In genomic region chr12:120086801-120087621, GRCh38 we compare ENCODE assay signal across 1 cellular context.
TF ChIP-seq lines count a peak whose summit lies in the region.

No MANE protein-coding gene starts in this region.

TF ChIP-seq in HepG2, 621 proteins besides CTCF, POLR2A, EP300 and RAD21 (continued from another document and continues in another):
- TF ChIP-seq, protein P1, sequence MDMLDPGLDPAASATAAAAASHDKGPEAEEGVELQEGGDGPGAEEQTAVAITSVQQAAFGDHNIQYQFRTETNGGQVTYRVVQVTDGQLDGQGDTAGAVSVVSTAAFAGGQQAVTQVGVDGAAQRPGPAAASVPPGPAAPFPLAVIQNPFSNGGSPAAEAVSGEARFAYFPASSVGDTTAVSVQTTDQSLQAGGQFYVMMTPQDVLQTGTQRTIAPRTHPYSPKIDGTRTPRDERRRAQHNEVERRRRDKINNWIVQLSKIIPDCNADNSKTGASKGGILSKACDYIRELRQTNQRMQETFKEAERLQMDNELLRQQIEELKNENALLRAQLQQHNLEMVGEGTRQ (IDR thresholded peaks at IDR 0.05; ENCODE audit: low read depth, low read length) = no peak; the same call in 1 of the 2 replicates
- TF ChIP-seq, protein P1 (CRISPR knock-in tag; IDR thresholded peaks at IDR 0.05; ENCODE audit: borderline replicate concordance) = peak; percentile 50; the same call in 1 of the 2 replicates
- TF ChIP-seq E2F1 (CRISPR knock-in tag; IDR thresholded peaks at IDR 0.05) (no peak), SAFB2 (CRISPR knock-in tag; IDR thresholded peaks at IDR 0.05; ENCODE audit: borderline replicate concordance, low read depth) (no peak; the same call in 1 of the 2 replicates), SUZ12 (IDR thresholded peaks at IDR 0.05; ENCODE audit: low read depth, low read length) (no peak), MTA3 (CRISPR knock-in tag; IDR thresholded peaks at IDR 0.05) (no peak), ZNF564 (CRISPR knock-in tag; IDR thresholded peaks at IDR 0.05) (no peak), ZNF224 (CRISPR knock-in tag; IDR thresholded peaks at IDR 0.05) (peak; percentile 75; the same call in 1 of the 2 replicates), HIC2 (CRISPR knock-in tag; IDR thresholded peaks at IDR 0.05; ENCODE audit: low read depth) (0 out of 2 replicates have a peak, but pooled peaks have one; percentile 39), POGK (CRISPR knock-in tag; conservative IDR thresholded peaks at IDR 0.05) (0 out of 2 replicates have a peak, but pooled peaks have one; percentile 30), MAF1 (CRISPR knock-in tag; IDR thresholded peaks at IDR 0.05; ENCODE audit: borderline replicate concordance) (no peak), HIVEP1 (CRISPR knock-in tag; IDR thresholded peaks at IDR 0.05) (peak; percentile 100), NONO (IDR thresholded peaks at IDR 0.05) (no peak), NONO (CRISPR knock-in tag; conservative IDR thresholded peaks at IDR 0.05) (peak; percentile 96), KLF11 (CRISPR knock-in tag; IDR thresholded peaks at IDR 0.05) (peak; percentile 73), NPAS2 (CRISPR knock-in tag; IDR thresholded peaks at IDR 0.05; ENCODE audit: borderline replicate concordance) (no peak), ARNTL (CRISPR knock-in tag; IDR thresholded peaks at IDR 0.05) (0 out of 2 replicates have a peak, but pooled peaks have one; percentile 65), ZNF770 (CRISPR knock-in tag; IDR thresholded peaks at IDR 0.05) (peak; percentile 55; the same call in 1 of the 2 replicates), NAIF1 (CRISPR knock-in tag; IDR thresholded peaks at IDR 0.05; ENCODE audit: borderline replicate concordance) (peak; percentile 98), ZNF17 (CRISPR knock-in tag; IDR thresholded peaks at IDR 0.05) (no peak), PHF5A (CRISPR knock-in tag; IDR thresholded peaks at IDR 0.05; ENCODE audit: low read depth, unreplicated experiment) (no peak), ZFP36 (IDR thresholded peaks at IDR 0.05; ENCODE audit: borderline replicate concordance, low read depth, low read length, partially characterized antibody) (no peak), NFKBIZ (CRISPR knock-in tag; IDR thresholded peaks at IDR 0.05) (no peak), ZMAT3 (CRISPR knock-in tag; conservative IDR thresholded peaks at IDR 0.05) (peak; percentile 95), MTF1 (CRISPR knock-in tag; IDR thresholded peaks at IDR 0.05) (no peak), ZZZ3 (CRISPR knock-in tag; IDR thresholded peaks at IDR 0.05; ENCODE audit: borderline replicate concordance) (no peak), ASH2L (IDR thresholded peaks at IDR 0.05; ENCODE audit: insufficient read length, low read depth, low read length) (peak; percentile 74), RNF2 (conservative IDR thresholded peaks at IDR 0.05; ENCODE audit: low read depth) (peak; percentile 33; the same call in 1 of the 2 replicates), ATF2 (CRISPR knock-in tag; IDR thresholded peaks at IDR 0.05) (no peak), JUNB (CRISPR knock-in tag; IDR thresholded peaks at IDR 0.05; ENCODE audit: borderline replicate concordance) (no peak), ZNF841 (CRISPR knock-in tag; IDR thresholded peaks at IDR 0.05; ENCODE audit: borderline replicate concordance) (no peak), ZNF451 (CRISPR knock-in tag; IDR thresholded peaks at IDR 0.05) (peak; percentile 70; the same call in 1 of the 2 replicates), ZFP90 (CRISPR knock-in tag; IDR thresholded peaks at IDR 0.05; ENCODE audit: borderline replicate concordance) (no peak), ZNF737 (CRISPR knock-in tag; IDR thresholded peaks at IDR 0.05; ENCODE audit: borderline replicate concordance) (no peak), HNRNPUL1 (IDR thresholded peaks at IDR 0.05; ENCODE audit: low read depth, low read length) (no peak), TAF15 (IDR thresholded peaks at IDR 0.05; ENCODE audit: low read depth, low read length, poor library complexity, severe bottlenecking) (peak; percentile 91)
- TF ChIP-seq, protein P2, sequence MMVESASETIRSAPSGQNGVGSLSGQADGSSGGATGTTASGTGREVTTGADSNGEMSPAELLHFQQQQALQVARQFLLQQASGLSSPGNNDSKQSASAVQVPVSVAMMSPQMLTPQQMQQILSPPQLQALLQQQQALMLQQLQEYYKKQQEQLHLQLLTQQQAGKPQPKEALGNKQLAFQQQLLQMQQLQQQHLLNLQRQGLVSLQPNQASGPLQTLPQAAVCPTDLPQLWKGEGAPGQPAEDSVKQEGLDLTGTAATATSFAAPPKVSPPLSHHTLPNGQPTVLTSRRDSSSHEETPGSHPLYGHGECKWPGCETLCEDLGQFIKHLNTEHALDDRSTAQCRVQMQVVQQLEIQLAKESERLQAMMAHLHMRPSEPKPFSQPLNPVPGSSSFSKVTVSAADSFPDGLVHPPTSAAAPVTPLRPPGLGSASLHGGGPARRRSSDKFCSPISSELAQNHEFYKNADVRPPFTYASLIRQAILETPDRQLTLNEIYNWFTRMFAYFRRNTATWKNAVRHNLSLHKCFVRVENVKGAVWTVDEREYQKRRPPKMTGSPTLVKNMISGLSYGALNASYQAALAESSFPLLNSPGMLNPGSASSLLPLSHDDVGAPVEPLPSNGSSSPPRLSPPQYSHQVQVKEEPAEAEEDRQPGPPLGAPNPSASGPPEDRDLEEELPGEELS (CRISPR knock-in tag; IDR thresholded peaks at IDR 0.05) = peak; percentile 54
- TF ChIP-seq, protein P3, sequence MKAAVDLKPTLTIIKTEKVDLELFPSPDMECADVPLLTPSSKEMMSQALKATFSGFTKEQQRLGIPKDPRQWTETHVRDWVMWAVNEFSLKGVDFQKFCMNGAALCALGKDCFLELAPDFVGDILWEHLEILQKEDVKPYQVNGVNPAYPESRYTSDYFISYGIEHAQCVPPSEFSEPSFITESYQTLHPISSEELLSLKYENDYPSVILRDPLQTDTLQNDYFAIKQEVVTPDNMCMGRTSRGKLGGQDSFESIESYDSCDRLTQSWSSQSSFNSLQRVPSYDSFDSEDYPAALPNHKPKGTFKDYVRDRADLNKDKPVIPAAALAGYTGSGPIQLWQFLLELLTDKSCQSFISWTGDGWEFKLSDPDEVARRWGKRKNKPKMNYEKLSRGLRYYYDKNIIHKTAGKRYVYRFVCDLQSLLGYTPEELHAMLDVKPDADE (CRISPR knock-in tag; IDR thresholded peaks at IDR 0.05) = no peak
- TF ChIP-seq, protein P4, sequence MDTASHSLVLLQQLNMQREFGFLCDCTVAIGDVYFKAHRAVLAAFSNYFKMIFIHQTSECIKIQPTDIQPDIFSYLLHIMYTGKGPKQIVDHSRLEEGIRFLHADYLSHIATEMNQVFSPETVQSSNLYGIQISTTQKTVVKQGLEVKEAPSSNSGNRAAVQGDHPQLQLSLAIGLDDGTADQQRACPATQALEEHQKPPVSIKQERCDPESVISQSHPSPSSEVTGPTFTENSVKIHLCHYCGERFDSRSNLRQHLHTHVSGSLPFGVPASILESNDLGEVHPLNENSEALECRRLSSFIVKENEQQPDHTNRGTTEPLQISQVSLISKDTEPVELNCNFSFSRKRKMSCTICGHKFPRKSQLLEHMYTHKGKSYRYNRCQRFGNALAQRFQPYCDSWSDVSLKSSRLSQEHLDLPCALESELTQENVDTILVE (CRISPR knock-in tag; IDR thresholded peaks at IDR 0.05) = 0 out of 2 replicates have a peak, but pooled peaks have one; percentile 32
